Comparison of ENCODE assay signal across 13 cellular contexts in the genomic region with DNA sequence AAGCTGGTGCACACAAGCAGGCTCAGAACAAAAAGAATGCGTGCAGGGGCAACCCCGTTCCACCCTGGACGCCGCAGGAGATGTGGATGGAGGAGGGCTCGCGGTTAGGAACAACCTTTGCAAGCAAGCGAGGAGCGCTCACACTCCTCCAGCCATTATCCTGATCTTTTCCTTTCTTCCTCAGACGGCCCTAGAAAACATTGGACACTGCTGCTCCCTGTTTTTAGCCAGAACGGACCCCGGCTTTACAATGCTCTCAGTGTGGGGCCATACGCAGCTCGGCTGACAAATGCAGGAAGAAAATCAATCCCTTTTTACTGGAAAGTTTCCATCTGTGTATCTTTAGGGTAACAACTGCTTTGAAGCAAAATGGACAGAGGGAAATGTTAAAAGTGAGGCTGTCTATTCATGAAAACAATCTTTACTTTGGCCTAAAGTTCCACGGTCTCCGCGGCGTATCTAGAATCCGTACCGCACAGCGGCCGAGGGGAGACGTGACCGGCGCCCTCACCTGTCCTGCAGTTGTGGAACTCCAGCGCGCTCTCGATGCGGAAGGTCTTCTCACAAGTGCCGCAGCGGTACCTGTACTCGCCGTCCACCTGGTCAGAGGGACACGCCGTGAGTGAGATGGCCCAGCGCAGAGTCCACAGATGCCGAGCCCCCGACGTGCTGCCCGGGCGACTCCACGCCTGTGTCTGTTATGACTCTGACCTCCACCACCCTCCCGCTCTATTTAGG.
"Had no signal": no experiment of that assay in that cellular context is flagged by ENCODE, and none has a peak within 500 bp of the region (broad histone marks: within the 10 kb centered on the region; RNA-seq: fewer than 3 reads in every experiment).

No MANE protein-coding gene starts in this region.

- H3K36me3 ChIP-seq: uterus had no signal

- H3K4me3 Mint-ChIP-seq: naive thymus-derived CD4-positive, alpha-beta T cell; stimulated activated naive B cell treated with anti-CD40 and anti-IgM and Interleukin-4, amounts not matched to agents 10 μg/mL and 1 μg/mL and 100 μg/mL, for 72 hours had no signal

- H3K9me3 ChIP-seq: gastroesophageal sphincter, mucosa of descending colon, neutrophil, tibial artery, uterus had no signal

- H3K4me1 ChIP-seq: gastroesophageal sphincter, parathyroid adenoma, tibial artery, uterus had no signal

- H3K4me1 Mint-ChIP-seq: naive thymus-derived CD4-positive, alpha-beta T cell had no signal

- H3K27me3 Mint-ChIP-seq: naive thymus-derived CD4-positive, alpha-beta T cell; stimulated activated naive B cell treated with anti-CD40 and anti-IgM and Interleukin-4, amounts not matched to agents 10 μg/mL and 1 μg/mL and 100 μg/mL, for 72 hours had no signal

- H3K27ac ChIP-seq: dorsolateral prefrontal cortex, gastroesophageal sphincter, neutrophil, parathyroid adenoma, tibial artery, uterus had no signal

- ATAC-seq: gastroesophageal sphincter; naive thymus-derived CD4-positive, alpha-beta T cell; stimulated activated naive B cell treated with anti-CD40 and anti-IgM and Interleukin-4, amounts not matched to agents 10 μg/mL and 1 μg/mL and 100 μg/mL, for 72 hours had no signal

- H3K27me3 ChIP-seq: dorsolateral prefrontal cortex, gastroesophageal sphincter, neutrophil, tibial artery, uterus had no signal

- DNase-seq: activated CD4-positive, alpha-beta T cell treated with anti-CD3 and anti-CD28 coated beads, Interleukin-2, amount 50 U/mL, for 1 hour; activated naive CD4-positive, alpha-beta T cell treated with anti-CD3 and anti-CD28 coated beads, Interleukin-2, amount 50 U/mL, for 16 hours; left colon; naive thymus-derived CD4-positive, alpha-beta T cell; stimulated activated CD4-positive, alpha-beta T cell treated with anti-CD3 and anti-CD28 coated beads, Interleukin-2, amount 100 ng/mL, for 48 hours; stimulated activated naive B cell treated with anti-CD40 and anti-IgM and Interleukin-4, amounts not matched to agents 10 μg/mL and 1 μg/mL and 100 μg/mL, for 72 hours; tibial artery; uterus had no signal

- H3K4me3 ChIP-seq: dorsolateral prefrontal cortex, gastroesophageal sphincter, mucosa of descending colon, tibial artery, uterus had no signal

- H3K9me3 Mint-ChIP-seq: naive thymus-derived CD4-positive, alpha-beta T cell; stimulated activated naive B cell treated with anti-CD40 and anti-IgM and Interleukin-4, amounts not matched to agents 10 μg/mL and 1 μg/mL and 100 μg/mL, for 72 hours had no signal
